ENCODE assay signal across 8 cellular contexts in the genomic region with DNA sequence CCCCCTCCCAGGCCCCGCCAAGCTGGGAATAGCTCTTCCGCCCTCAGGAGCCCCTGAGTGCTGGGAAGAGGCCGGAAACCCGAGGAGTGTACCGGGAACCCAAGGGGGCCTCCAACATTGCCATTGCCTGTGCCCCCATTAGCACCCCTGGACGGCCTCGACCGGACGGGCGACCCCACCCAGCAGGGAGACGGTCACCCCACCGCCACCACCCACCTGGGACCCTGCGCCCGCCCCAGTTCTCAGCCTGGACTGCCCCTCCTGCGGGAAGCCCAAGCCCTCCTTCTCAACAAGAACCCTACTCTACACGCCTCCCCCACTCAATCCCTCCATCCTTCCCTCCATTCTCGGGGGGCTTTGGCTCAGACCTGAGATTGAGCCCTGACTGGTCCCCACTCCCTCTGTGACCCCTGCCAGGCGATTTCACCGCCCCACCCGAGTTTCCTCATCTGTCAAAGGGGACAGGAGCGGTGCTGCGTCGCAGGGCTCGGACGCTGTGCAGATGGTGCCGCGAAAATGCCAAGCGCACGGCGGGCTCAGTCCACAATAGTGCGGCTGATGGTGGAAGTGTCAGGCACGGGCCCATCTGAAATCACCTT. TPM values are rescaled to one million over a fixed set of nuclear protein-coding genes. Genes with fewer than 3 reads are reported as not detected.
A peak's percentile ranks its signal among the peaks of the same experiment; 100 is the strongest.
DNase-seq lines count a peak whose midpoint lies in the region; ATAC-seq and TF ChIP-seq lines count a peak whose summit lies in the region.

No MANE protein-coding gene starts in this region.

- H3K4me1 Mint-ChIP-seq in stimulated activated naive CD8-positive, alpha-beta T cell treated with anti-CD3 and anti-CD28 coated beads, Interleukin-15, Interleukin-2, amounts not matched to agents 100 ng/mL and 50 ng/mL, for 24 hours (ENCODE audit: low read depth) = peaks cover 54% of the 10 kb centered on the region

- H2AFZ ChIP-seq in mammary epithelial cell (ENCODE audit: low read depth, low read length) = peak overlapping the region; percentile 68

- H3K27me3 ChIP-seq in mammary epithelial cell (ENCODE audit: insufficient read depth, low read length) (no peaks in the 10 kb centered on the region), mononuclear cell (ENCODE audit: insufficient read depth, low read length) (no peaks in the 10 kb centered on the region)

- no peak for TF ChIP-seq CTCF in mammary epithelial cell (conservative IDR thresholded peaks at IDR 0.05 in 1 of 2, IDR thresholded peaks at IDR 0.05 in 1 of 2; ENCODE audit: extremely low read depth in 1 of 2, insufficient read depth in 1 of 2, low read depth in 1 of 2, low read length in 2 of 2)

- CTCF ChIA-PET in mammary epithelial cell (lab: Charles Lee; ENCODE audit: low non-redundant PET) = no interaction called here

- BruUV-seq in mammary epithelial cell (replicated peaks; lab: Mats Ljungman, UMichigan) = no TSS peak

- no peaks in the 10 kb centered on the region for H4K20me1 ChIP-seq in mammary epithelial cell (ENCODE audit: insufficient read depth, low read length)

- peaks cover 34% of the 10 kb centered on the region for H3K4me1 ChIP-seq in mammary epithelial cell (ENCODE audit: insufficient read depth, low read length)
- peaks cover 56% of the 10 kb centered on the region for H3K4me1 ChIP-seq in mononuclear cell (ENCODE audit: insufficient read depth, low read length)

- H3K4me3 ChIP-seq in mammary epithelial cell (replicated peaks in 1 of 3; ENCODE audit: insufficient read depth in 1 of 3, low read depth in 2 of 3, low read length in 3 of 3) = peak overlapping the region; percentile 56 to 70 (median 59)
- peak overlapping the region; percentile 64 for H3K4me3 ChIP-seq in mononuclear cell (ENCODE audit: low read length)

- no peak for DNase-seq in stimulated activated naive CD8-positive, alpha-beta T cell treated with anti-CD3 and anti-CD28 coated beads, Interleukin-15, Interleukin-2, amounts not matched to agents 100 U/mL and 50 U/mL, for 24 hours
- no peak for DNase-seq in mammary epithelial cell
- DNase-seq in NAMALWA (ENCODE audit: low spot score) = no peak
- DNase-seq in NCI-H69 (lab: John Stamatoyannopoulos, UW) = no peak
- no peak for DNase-seq in activated gamma-delta T cell (lab: John Stamatoyannopoulos, UW)
- no peak for DNase-seq in T1000 (lab: John Stamatoyannopoulos, UW)

- no peaks in the 10 kb centered on the region for H3K9me3 Mint-ChIP-seq in stimulated activated naive CD8-positive, alpha-beta T cell treated with anti-CD3 and anti-CD28 coated beads, Interleukin-15, Interleukin-2, amounts not matched to agents 100 ng/mL and 50 ng/mL, for 24 hours

- intact Hi-C loops in mammary epithelial cell (cut with micrococcal nuclease) = no loop called here

- H3K27ac Mint-ChIP-seq in stimulated activated naive CD8-positive, alpha-beta T cell treated with anti-CD3 and anti-CD28 coated beads, Interleukin-15, Interleukin-2, amounts not matched to agents 100 ng/mL and 50 ng/mL, for 24 hours = peak overlapping the region; percentile 95

- peaks cover 9% of the 10 kb centered on the region for H3K36me3 Mint-ChIP-seq in stimulated activated naive CD8-positive, alpha-beta T cell treated with anti-CD3 and anti-CD28 coated beads, Interleukin-15, Interleukin-2, amounts not matched to agents 100 ng/mL and 50 ng/mL, for 24 hours (ENCODE audit: low read depth)

- peak overlapping the region; percentile 59 for H3K27ac ChIP-seq in mammary epithelial cell (ENCODE audit: insufficient read depth, low read depth, low read length)

- peak overlapping the region; percentile 99 for H3K4me3 Mint-ChIP-seq in stimulated activated naive CD8-positive, alpha-beta T cell treated with anti-CD3 and anti-CD28 coated beads, Interleukin-15, Interleukin-2, amounts not matched to agents 100 ng/mL and 50 ng/mL, for 24 hours

- 20% methylated on average over 8 of the region's 32 CpGs for WGBS in mammary epithelial cell (ENCODE audit: low coverage, missing lambda C conversion rate)

- in situ Hi-C loops in mammary epithelial cell (cut with MboI; ENCODE audit: low sequenced_read_pairs in 2 of 2) = no loop called here

- H3K4me2 ChIP-seq in mammary epithelial cell (ENCODE audit: insufficient read depth, low read depth, low read length) = peak overlapping the region; percentile 92

- no peak for ATAC-seq in stimulated activated naive CD8-positive, alpha-beta T cell treated with anti-CD3 and anti-CD28 coated beads, Interleukin-15, Interleukin-2, amounts not matched to agents 100 U/mL and 50 U/mL, for 24 hours

- dilution Hi-C loops in mammary epithelial cell (cut with HindIII; ENCODE audit: low sequenced_read_pairs) = no loop called here

- no peaks in the 10 kb centered on the region for H3K9me3 ChIP-seq in mammary epithelial cell (replicated peaks; ENCODE audit: insufficient read depth, low read length)
- H3K9me3 ChIP-seq in mononuclear cell (ENCODE audit: low read depth, low read length) = no peaks in the 10 kb centered on the region

- H3K27me3 Mint-ChIP-seq in stimulated activated naive CD8-positive, alpha-beta T cell treated with anti-CD3 and anti-CD28 coated beads, Interleukin-15, Interleukin-2, amounts not matched to agents 100 ng/mL and 50 ng/mL, for 24 hours = no peaks in the 10 kb centered on the region

- H3K9ac ChIP-seq in mammary epithelial cell (ENCODE audit: insufficient read depth, low read length) = peak overlapping the region; percentile 15

- peaks cover 62% of the 10 kb centered on the region for H3K79me2 ChIP-seq in mammary epithelial cell (ENCODE audit: insufficient read depth, low read length)

- H3K36me3 ChIP-seq in mammary epithelial cell (ENCODE audit: insufficient read depth, low read length) = no peaks in the 10 kb centered on the region

RNA-seq across cellular contexts. Expression of a gene that starts 1.8 kb away (rescaled TPM):
- 10 to 100 TPM; 50.2 to 51.7 TPM for total RNA-seq in mammary epithelial cell
- polyA plus RNA-seq in mammary epithelial cell = 64.3 TPM
- 37.8 TPM for polyA minus RNA-seq in mammary epithelial cell
- total RNA-seq in mononuclear cell = 22.4 TPM

RNA-seq across cellular contexts. Expression of a gene that starts 15.2 kb away (rescaled TPM):
- total RNA-seq in mammary epithelial cell (not detected), mononuclear cell (not detected)
- polyA plus RNA-seq in mammary epithelial cell = not detected
- not detected for polyA minus RNA-seq in mammary epithelial cell
